In the genomic region with DNA sequence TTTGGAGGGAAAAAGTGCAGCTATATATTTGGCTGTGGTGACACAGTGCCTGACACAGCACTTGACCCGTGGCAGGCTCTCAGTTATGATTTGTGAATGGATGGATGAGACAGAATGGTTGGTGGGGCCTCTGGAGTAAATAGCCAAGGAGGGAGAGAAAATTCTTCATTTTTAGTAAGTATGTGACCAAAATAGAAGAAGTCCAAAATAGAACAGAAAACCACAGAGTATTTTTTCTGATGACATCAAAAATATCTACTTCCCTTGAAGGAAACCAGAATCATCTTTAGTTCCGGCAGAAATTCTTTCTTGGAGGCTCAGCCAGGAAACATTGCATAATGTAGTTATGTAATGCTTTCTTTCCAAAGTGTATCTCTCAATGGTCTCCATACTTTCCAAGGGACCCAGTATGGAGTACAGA, we compare ENCODE assay signal across 14 cellular contexts.
DNase-seq lines count a peak whose midpoint lies in the region; ATAC-seq and TF ChIP-seq lines count a peak whose summit lies in the region.
"Had no signal": no experiment of that assay in that cellular context is flagged by ENCODE, and none has a peak within 500 bp of the region (broad histone marks: within the 10 kb centered on the region; RNA-seq: fewer than 3 reads in every experiment).

No MANE protein-coding gene starts in this region.

- no peaks in the 10 kb centered on the region for H3K9me3 ChIP-seq in tibial artery

- no peak for TF ChIP-seq CTCF in tibial artery (IDR thresholded peaks at IDR 0.05)

- H3K4me3 ChIP-seq in tibial artery: peak overlapping the region; percentile 35 to 44

- POLR2A ChIA-PET in HEK293T (lab: Yijun Ruan, JAX): no interaction called here

- H3K36me3 ChIP-seq in tibial artery: no peaks in the 10 kb centered on the region

- no peak for ATAC-seq in GM19455 (IDR thresholded peaks at IDR 0.05; ENCODE audit: unreplicated experiment)
- ATAC-seq: PC-3 had no signal

- H3K27me3 ChIP-seq in tibial artery: no peaks in the 10 kb centered on the region

- CTCF ChIA-PET in HEK293T (lab: Yijun Ruan, JAX): no interaction called here

- peak overlapping the region; percentile 57 to 66 for H3K27ac ChIP-seq in tibial artery
- H3K27ac ChIP-seq: 22Rv1, epithelial cell of prostate had no signal

- intact Hi-C loops in tibial artery (cut with DNase I; ENCODE audit: low total_unique reads): no loop called here

- H3K4me1 ChIP-seq in tibial artery: peaks cover 0 to 21% (median 10%) of the 10 kb centered on the region in 4 donors

- DNase-seq in SIG-M5 treated with dmso at 0.1 percent for 504 hours (lab: John Stamatoyannopoulos, UW; ENCODE audit: unreplicated experiment) (peak; percentile 4), SIG-M5 (lab: John Stamatoyannopoulos, UW) (no peak), SKM-1 treated with dmso at 0.1 percent for 144 hours (lab: John Stamatoyannopoulos, UW; ENCODE audit: unreplicated experiment) (peak; percentile 30), inferior parietal cortex (ENCODE audit: extremely low spot score) (peak; percentile 47), tibial artery (no peak), GM19240 (ENCODE audit: insufficient read length, low spot score) (no peak), HEK293T (ENCODE audit: extremely low spot score) (no peak)
- DNase-seq: DMS79 treated with DMSO at 0.1 percent for 48 hours; NCI-H2081 treated with DMSO at 0.1 percent for 48 hours; PC-3; stimulated activated CD4-positive, alpha-beta T cell treated with anti-CD3 and anti-CD28 coated beads, Interleukin-15, amount 100 ng/mL, for 24 hours had no signal

TF ChIP-seq in HEK293T, 16 proteins besides CTCF, POLR2A, EP300 and RAD21:
- no peak for TF ChIP-seq SUZ12 (IDR thresholded peaks at IDR 0.05)

Comparison
In these comparisons a context has a peak if more than half of its experiments do, and no peak if none do; other contexts are left out.
1. DNase-seq: peak in SIG-M5 treated with dmso at 0.1 percent for 504 hours (single experiment), SKM-1 treated with dmso at 0.1 percent for 144 hours (single experiment) and inferior parietal cortex (single experiment); none in SIG-M5 (single experiment), tibial artery (0 of 2), GM19240 (single experiment) and HEK293T (single experiment).